1 cellular context compared by ENCODE assay signal in the genomic region with DNA sequence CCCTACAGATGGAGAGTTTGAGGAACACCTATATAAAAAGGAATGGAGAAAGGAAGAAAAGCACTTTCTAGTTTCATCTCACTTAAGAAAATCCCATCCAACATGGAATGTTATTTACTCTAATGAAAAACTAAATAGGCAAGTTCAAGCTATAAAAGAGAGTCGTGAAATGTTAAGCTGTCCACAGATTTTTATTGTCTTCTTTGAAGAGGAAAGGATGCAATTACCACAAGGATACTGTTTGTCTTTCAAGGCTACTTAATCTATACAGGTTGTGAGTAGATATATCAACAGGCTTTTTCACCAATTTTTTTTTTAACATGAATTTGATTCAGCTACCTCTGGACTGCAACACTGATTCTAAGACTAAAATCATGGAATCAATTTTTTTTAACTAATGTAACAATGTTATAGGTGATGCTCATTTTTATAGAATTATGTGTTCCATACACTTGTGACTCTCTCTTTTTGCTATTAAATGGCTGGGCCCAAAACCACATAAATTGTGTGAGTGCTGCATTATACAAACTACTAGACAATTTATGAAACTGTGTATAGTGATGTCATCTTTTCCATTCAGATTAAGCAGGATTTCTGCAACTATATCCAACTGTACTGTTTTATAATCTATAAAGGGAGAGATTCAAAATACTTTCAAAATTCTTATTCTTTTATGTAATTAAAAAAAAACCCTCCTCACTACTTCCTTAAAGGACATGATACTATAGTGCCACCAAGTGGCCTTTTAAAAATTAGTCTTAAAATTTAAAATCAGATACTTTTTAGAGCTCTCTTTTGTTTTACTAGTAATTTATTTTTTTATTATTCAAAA.
TF ChIP-seq lines count a peak whose summit lies in the region.

No MANE protein-coding gene starts in this region.

TF ChIP-seq in K562, 482 proteins besides CTCF, POLR2A, EP300 and RAD21 (continued from another document):
- TF ChIP-seq, protein P1, sequence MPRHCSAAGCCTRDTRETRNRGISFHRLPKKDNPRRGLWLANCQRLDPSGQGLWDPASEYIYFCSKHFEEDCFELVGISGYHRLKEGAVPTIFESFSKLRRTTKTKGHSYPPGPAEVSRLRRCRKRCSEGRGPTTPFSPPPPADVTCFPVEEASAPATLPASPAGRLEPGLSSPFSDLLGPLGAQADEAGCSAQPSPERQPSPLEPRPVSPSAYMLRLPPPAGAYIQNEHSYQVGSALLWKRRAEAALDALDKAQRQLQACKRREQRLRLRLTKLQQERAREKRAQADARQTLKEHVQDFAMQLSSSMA (CRISPR knock-in tag; IDR thresholded peaks at IDR 0.05): no peak
- TF ChIP-seq, protein P2, sequence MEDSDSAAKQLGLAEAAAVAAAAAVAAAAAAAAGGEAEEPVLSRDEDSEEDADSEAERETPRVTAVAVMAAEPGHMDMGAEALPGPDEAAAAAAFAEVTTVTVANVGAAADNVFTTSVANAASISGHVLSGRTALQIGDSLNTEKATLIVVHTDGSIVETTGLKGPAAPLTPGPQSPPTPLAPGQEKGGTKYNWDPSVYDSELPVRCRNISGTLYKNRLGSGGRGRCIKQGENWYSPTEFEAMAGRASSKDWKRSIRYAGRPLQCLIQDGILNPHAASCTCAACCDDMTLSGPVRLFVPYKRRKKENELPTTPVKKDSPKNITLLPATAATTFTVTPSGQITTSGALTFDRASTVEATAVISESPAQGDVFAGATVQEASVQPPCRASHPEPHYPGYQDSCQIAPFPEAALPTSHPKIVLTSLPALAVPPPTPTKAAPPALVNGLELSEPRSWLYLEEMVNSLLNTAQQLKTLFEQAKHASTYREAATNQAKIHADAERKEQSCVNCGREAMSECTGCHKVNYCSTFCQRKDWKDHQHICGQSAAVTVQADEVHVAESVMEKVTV (CRISPR knock-in tag; IDR thresholded peaks at IDR 0.05): peak; percentile 58
